1 cellular context compared by ENCODE assay signal in the genomic region with DNA sequence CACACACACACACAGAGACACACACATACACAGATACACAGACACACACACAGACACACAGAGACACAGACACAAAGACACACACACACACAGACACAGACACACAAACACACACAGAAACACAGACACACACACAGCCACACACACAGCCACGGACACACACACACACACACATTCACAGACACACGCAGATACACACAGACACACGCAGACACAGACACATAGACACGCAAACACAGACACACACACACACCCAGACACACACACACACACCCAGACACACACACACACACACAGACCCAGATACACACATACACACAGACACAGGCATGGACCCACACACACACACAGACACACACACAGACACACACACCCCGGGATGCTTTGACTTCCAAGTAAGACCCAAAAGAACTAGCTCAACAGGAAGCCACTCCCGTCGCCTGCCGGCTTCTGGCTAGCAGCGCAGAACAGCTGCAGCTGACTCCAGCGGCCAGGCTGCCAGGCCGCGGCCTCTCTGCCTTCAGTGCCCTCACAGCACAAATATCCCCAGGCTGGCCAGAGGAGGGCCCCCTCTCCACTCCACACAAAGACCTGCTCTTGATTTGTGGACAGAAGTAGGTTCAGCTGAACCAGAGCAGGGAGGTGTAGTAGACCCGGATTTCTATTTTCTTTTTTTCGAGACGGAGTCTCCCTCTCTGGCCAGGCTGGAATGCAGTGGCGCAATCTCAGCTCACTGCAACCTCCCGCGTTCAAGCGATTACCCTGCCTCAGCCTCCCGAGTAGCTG.
TF ChIP-seq lines count a peak whose summit lies in the region.

No MANE protein-coding gene starts in this region.

TF ChIP-seq in HepG2, 621 proteins besides CTCF, POLR2A, EP300 and RAD21 (continued from another document and continues in another):
- TF ChIP-seq, protein P1, sequence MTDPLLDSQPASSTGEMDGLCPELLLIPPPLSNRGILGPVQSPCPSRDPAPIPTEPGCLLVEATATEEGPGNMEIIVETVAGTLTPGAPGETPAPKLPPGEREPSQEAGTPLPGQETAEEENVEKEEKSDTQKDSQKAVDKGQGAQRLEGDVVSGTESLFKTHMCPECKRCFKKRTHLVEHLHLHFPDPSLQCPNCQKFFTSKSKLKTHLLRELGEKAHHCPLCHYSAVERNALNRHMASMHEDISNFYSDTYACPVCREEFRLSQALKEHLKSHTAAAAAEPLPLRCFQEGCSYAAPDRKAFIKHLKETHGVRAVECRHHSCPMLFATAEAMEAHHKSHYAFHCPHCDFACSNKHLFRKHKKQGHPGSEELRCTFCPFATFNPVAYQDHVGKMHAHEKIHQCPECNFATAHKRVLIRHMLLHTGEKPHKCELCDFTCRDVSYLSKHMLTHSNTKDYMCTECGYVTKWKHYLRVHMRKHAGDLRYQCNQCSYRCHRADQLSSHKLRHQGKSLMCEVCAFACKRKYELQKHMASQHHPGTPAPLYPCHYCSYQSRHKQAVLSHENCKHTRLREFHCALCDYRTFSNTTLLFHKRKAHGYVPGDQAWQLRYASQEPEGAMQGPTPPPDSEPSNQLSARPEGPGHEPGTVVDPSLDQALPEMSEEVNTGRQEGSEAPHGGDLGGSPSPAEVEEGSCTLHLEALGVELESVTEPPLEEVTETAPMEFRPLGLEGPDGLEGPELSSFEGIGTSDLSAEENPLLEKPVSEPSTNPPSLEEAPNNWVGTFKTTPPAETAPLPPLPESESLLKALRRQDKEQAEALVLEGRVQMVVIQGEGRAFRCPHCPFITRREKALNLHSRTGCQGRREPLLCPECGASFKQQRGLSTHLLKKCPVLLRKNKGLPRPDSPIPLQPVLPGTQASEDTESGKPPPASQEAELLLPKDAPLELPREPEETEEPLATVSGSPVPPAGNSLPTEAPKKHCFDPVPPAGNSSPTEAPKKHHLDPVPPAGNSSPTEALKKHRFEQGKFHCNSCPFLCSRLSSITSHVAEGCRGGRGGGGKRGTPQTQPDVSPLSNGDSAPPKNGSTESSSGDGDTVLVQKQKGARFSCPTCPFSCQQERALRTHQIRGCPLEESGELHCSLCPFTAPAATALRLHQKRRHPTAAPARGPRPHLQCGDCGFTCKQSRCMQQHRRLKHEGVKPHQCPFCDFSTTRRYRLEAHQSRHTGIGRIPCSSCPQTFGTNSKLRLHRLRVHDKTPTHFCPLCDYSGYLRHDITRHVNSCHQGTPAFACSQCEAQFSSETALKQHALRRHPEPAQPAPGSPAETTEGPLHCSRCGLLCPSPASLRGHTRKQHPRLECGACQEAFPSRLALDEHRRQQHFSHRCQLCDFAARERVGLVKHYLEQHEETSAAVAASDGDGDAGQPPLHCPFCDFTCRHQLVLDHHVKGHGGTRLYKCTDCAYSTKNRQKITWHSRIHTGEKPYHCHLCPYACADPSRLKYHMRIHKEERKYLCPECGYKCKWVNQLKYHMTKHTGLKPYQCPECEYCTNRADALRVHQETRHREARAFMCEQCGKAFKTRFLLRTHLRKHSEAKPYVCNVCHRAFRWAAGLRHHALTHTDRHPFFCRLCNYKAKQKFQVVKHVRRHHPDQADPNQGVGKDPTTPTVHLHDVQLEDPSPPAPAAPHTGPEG (CRISPR knock-in tag; IDR thresholded peaks at IDR 0.05): 0 out of 2 replicates have a peak, but pooled peaks have one; percentile 20
- TF ChIP-seq ZBTB38 (CRISPR knock-in tag; IDR thresholded peaks at IDR 0.05): peak; percentile 41; the same call in 1 of the 2 replicates
- 0 out of 2 replicates have a peak, but pooled peaks have one; percentile 28 for TF ChIP-seq KLF13 (CRISPR knock-in tag; IDR thresholded peaks at IDR 0.05)
- 0 out of 2 replicates have a peak, but pooled peaks have one; percentile 16 for TF ChIP-seq FOXA3 (CRISPR knock-in tag; IDR thresholded peaks at IDR 0.05)
- peak; percentile 60 for TF ChIP-seq ZFY (CRISPR knock-in tag; IDR thresholded peaks at IDR 0.05)
- TF ChIP-seq, protein P2, sequence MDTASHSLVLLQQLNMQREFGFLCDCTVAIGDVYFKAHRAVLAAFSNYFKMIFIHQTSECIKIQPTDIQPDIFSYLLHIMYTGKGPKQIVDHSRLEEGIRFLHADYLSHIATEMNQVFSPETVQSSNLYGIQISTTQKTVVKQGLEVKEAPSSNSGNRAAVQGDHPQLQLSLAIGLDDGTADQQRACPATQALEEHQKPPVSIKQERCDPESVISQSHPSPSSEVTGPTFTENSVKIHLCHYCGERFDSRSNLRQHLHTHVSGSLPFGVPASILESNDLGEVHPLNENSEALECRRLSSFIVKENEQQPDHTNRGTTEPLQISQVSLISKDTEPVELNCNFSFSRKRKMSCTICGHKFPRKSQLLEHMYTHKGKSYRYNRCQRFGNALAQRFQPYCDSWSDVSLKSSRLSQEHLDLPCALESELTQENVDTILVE (CRISPR knock-in tag; IDR thresholded peaks at IDR 0.05): peak; percentile 68
- TF ChIP-seq YY1 (IDR thresholded peaks at IDR 0.05; ENCODE audit: insufficient read depth, insufficient replicate concordance, low read depth, low read length): peak; percentile 61
- TF ChIP-seq CC2D1A (CRISPR knock-in tag; IDR thresholded peaks at IDR 0.05): no peak
- TF ChIP-seq CEBPG (CRISPR knock-in tag; IDR thresholded peaks at IDR 0.05): peak; percentile 86
- peak; percentile 65; the same call in 1 of the 2 replicates for TF ChIP-seq ZNF556 (CRISPR knock-in tag; IDR thresholded peaks at IDR 0.05; ENCODE audit: borderline replicate concordance)
- TF ChIP-seq, protein P3, sequence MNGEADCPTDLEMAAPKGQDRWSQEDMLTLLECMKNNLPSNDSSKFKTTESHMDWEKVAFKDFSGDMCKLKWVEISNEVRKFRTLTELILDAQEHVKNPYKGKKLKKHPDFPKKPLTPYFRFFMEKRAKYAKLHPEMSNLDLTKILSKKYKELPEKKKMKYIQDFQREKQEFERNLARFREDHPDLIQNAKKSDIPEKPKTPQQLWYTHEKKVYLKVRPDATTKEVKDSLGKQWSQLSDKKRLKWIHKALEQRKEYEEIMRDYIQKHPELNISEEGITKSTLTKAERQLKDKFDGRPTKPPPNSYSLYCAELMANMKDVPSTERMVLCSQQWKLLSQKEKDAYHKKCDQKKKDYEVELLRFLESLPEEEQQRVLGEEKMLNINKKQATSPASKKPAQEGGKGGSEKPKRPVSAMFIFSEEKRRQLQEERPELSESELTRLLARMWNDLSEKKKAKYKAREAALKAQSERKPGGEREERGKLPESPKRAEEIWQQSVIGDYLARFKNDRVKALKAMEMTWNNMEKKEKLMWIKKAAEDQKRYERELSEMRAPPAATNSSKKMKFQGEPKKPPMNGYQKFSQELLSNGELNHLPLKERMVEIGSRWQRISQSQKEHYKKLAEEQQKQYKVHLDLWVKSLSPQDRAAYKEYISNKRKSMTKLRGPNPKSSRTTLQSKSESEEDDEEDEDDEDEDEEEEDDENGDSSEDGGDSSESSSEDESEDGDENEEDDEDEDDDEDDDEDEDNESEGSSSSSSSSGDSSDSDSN (CRISPR knock-in tag; IDR thresholded peaks at IDR 0.05): peak; percentile 60
- 0 out of 2 replicates have a peak, but pooled peaks have one; percentile 39 for TF ChIP-seq CCDC6 (CRISPR knock-in tag; IDR thresholded peaks at IDR 0.05)
- no peak for TF ChIP-seq ARHGAP35 (CRISPR knock-in tag; IDR thresholded peaks at IDR 0.05; ENCODE audit: borderline replicate concordance)
- TF ChIP-seq ZNF891 (CRISPR knock-in tag; IDR thresholded peaks at IDR 0.05): no peak
- TF ChIP-seq, protein P4, sequence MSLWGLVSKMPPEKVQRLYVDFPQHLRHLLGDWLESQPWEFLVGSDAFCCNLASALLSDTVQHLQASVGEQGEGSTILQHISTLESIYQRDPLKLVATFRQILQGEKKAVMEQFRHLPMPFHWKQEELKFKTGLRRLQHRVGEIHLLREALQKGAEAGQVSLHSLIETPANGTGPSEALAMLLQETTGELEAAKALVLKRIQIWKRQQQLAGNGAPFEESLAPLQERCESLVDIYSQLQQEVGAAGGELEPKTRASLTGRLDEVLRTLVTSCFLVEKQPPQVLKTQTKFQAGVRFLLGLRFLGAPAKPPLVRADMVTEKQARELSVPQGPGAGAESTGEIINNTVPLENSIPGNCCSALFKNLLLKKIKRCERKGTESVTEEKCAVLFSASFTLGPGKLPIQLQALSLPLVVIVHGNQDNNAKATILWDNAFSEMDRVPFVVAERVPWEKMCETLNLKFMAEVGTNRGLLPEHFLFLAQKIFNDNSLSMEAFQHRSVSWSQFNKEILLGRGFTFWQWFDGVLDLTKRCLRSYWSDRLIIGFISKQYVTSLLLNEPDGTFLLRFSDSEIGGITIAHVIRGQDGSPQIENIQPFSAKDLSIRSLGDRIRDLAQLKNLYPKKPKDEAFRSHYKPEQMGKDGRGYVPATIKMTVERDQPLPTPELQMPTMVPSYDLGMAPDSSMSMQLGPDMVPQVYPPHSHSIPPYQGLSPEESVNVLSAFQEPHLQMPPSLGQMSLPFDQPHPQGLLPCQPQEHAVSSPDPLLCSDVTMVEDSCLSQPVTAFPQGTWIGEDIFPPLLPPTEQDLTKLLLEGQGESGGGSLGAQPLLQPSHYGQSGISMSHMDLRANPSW (CRISPR knock-in tag; IDR thresholded peaks at IDR 0.05; ENCODE audit: borderline replicate concordance): peak; percentile 73; the same call in 1 of the 2 replicates
- TF ChIP-seq, protein P5, sequence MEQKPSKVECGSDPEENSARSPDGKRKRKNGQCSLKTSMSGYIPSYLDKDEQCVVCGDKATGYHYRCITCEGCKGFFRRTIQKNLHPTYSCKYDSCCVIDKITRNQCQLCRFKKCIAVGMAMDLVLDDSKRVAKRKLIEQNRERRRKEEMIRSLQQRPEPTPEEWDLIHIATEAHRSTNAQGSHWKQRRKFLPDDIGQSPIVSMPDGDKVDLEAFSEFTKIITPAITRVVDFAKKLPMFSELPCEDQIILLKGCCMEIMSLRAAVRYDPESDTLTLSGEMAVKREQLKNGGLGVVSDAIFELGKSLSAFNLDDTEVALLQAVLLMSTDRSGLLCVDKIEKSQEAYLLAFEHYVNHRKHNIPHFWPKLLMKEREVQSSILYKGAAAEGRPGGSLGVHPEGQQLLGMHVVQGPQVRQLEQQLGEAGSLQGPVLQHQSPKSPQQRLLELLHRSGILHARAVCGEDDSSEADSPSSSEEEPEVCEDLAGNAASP (CRISPR knock-in tag; IDR thresholded peaks at IDR 0.05; ENCODE audit: borderline replicate concordance): 0 out of 2 replicates have a peak, but pooled peaks have one; percentile 24
- 0 out of 2 replicates have a peak, but pooled peaks have one; percentile 13 for TF ChIP-seq ZNF136 (CRISPR knock-in tag; IDR thresholded peaks at IDR 0.05; ENCODE audit: low read depth)
- no peak for TF ChIP-seq NFRKB (IDR thresholded peaks at IDR 0.05)
- TF ChIP-seq, protein P6, sequence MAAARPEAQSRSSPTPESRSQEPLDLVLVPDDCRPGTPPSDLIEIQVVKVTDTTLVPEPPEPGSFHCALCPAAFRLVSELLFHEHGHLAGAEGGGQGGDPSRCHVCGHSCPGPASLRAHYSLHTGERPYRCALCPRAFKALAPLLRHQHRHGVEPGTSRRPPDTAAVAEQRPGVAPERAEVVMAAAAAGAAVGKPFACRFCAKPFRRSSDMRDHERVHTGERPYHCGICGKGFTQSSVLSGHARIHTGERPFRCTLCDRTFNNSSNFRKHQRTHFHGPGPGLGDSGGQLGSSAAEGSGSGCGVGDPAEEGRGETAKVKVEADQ (CRISPR knock-in tag; IDR thresholded peaks at IDR 0.05; ENCODE audit: borderline replicate concordance): peak; percentile 63; the same call in 1 of the 2 replicates
- TF ChIP-seq MIXL1 (CRISPR knock-in tag; IDR thresholded peaks at IDR 0.05): peak; percentile 62; the same call in 1 of the 2 replicates
- TF ChIP-seq MTA1 (CRISPR knock-in tag; IDR thresholded peaks at IDR 0.05; ENCODE audit: borderline replicate concordance): no peak; the same call in 1 of the 2 replicates
- TF ChIP-seq RBM22 (optimal IDR thresholded peaks at IDR 0.05; ENCODE audit: low read length): no peak
- TF ChIP-seq RXRB (CRISPR knock-in tag; IDR thresholded peaks at IDR 0.05; ENCODE audit: borderline replicate concordance): peak; percentile 50; the same call in 1 of the 2 replicates
- TF ChIP-seq GLI4 (CRISPR knock-in tag; IDR thresholded peaks at IDR 0.05; ENCODE audit: borderline replicate concordance): no peak
- peak; percentile 27; the same call in 1 of the 2 replicates for TF ChIP-seq ISL2 (CRISPR knock-in tag; IDR thresholded peaks at IDR 0.05)
- TF ChIP-seq AKAP8 (CRISPR knock-in tag; IDR thresholded peaks at IDR 0.05): 0 out of 2 replicates have a peak, but pooled peaks have one; percentile 15
- TF ChIP-seq HNRNPH1 (optimal IDR thresholded peaks at IDR 0.05; ENCODE audit: low read depth, low read length): no peak
- TF ChIP-seq RFXAP (CRISPR knock-in tag; IDR thresholded peaks at IDR 0.05; ENCODE audit: borderline replicate concordance): 0 out of 2 replicates have a peak, but pooled peaks have one; percentile 20
- TF ChIP-seq SALL1 (CRISPR knock-in tag; IDR thresholded peaks at IDR 0.05): peak; percentile 2; the same call in 1 of the 2 replicates
- TF ChIP-seq, protein P7, sequence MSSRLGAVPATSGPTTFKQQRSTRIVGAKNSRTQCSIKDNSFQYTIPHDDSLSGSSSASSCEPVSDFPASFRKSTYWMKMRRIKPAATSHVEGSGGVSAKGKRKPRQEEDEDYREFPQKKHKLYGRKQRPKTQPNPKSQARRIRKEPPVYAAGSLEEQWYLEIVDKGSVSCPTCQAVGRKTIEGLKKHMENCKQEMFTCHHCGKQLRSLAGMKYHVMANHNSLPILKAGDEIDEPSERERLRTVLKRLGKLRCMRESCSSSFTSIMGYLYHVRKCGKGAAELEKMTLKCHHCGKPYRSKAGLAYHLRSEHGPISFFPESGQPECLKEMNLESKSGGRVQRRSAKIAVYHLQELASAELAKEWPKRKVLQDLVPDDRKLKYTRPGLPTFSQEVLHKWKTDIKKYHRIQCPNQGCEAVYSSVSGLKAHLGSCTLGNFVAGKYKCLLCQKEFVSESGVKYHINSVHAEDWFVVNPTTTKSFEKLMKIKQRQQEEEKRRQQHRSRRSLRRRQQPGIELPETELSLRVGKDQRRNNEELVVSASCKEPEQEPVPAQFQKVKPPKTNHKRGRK (CRISPR knock-in tag; IDR thresholded peaks at IDR 0.05): 0 out of 2 replicates have a peak, but pooled peaks have one; percentile 56
- TF ChIP-seq ASH2L (IDR thresholded peaks at IDR 0.05; ENCODE audit: insufficient read length, low read depth, low read length): peak; percentile 14
- no peak for TF ChIP-seq ZMAT3 (CRISPR knock-in tag; conservative IDR thresholded peaks at IDR 0.05)
- peak; percentile 28; the same call in 1 of the 2 replicates for TF ChIP-seq FOXJ3 (CRISPR knock-in tag; IDR thresholded peaks at IDR 0.05; ENCODE audit: borderline replicate concordance)
- peak; percentile 80; the same call in 1 of the 2 replicates for TF ChIP-seq REL (CRISPR knock-in tag; conservative IDR thresholded peaks at IDR 0.05)
- TF ChIP-seq, protein P8, sequence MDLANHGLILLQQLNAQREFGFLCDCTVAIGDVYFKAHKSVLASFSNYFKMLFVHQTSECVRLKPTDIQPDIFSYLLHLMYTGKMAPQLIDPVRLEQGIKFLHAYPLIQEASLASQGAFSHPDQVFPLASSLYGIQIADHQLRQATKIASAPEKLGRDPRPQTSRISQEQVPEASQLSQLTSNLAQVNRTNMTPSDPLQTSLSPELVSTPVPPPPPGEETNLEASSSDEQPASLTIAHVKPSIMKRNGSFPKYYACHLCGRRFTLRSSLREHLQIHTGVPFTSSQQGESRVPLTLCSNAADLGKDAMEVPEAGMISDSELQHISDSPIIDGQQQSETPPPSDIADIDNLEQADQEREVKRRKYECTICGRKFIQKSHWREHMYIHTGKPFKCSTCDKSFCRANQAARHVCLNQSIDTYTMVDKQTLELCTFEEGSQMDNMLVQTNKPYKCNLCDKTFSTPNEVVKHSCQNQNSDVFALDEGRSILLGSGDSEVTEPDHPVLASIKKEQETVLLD (CRISPR knock-in tag; IDR thresholded peaks at IDR 0.05; ENCODE audit: low read depth): 0 out of 2 replicates have a peak, but pooled peaks have one; percentile 29
- TF ChIP-seq ZNF441 (CRISPR knock-in tag; IDR thresholded peaks at IDR 0.05; ENCODE audit: borderline replicate concordance): peak; percentile 63; the same call in 1 of the 2 replicates
